21 cellular contexts compared by ENCODE assay signal in genomic region chr5:176175101-176175852, GRCh38.
"Had no signal": no experiment of that assay in that cellular context is flagged by ENCODE, and none has a peak within 500 bp of the region (broad histone marks: within the 10 kb centered on the region; RNA-seq: fewer than 3 reads in every experiment).

No MANE protein-coding gene starts in this region.

- H3K4me3 Mint-ChIP-seq: naive thymus-derived CD8-positive, alpha-beta T cell; neural crest cell; stimulated activated effector memory CD8-positive, alpha-beta T cell treated with anti-CD3 and anti-CD28 coated beads, Interleukin-12 subunit alpha, Interleukin-12 subunit beta, amount 100 ng/mL, for 72 hours had no signal

- ATAC-seq: esophagus mucosa; heart left ventricle; mucosa of descending colon; naive thymus-derived CD8-positive, alpha-beta T cell; right cardiac atrium; stimulated activated effector memory CD8-positive, alpha-beta T cell treated with anti-CD3 and anti-CD28 coated beads, Interleukin-12 subunit alpha, Interleukin-12 subunit beta, amount 100 ng/mL, for 72 hours; stimulated activated naive CD8-positive, alpha-beta T cell treated with anti-CD3 and anti-CD28 coated beads, Interleukin-15, Interleukin-2, amounts not matched to agents 100 U/mL and 50 U/mL, for 24 hours had no signal

- H3K27ac ChIP-seq: heart left ventricle, ovary, suprapubic skin, thyroid gland, upper lobe of left lung, uterus had no signal

- H3K4me1 Mint-ChIP-seq: neural crest cell; stimulated activated effector memory CD8-positive, alpha-beta T cell treated with anti-CD3 and anti-CD28 coated beads, Interleukin-12 subunit alpha, Interleukin-12 subunit beta, amount 100 ng/mL, for 72 hours had no signal

- H3K4me1 ChIP-seq: heart left ventricle, suprapubic skin, upper lobe of left lung, uterus had no signal

- H3K4me2 ChIP-seq: smooth muscle cell had no signal

- H3K4me3 ChIP-seq: heart left ventricle, mucosa of descending colon, ovary, smooth muscle cell, suprapubic skin, thyroid gland, upper lobe of left lung, uterus had no signal

- H3K27me3 ChIP-seq: ovary, thyroid gland, upper lobe of left lung, uterus had no signal

- DNase-seq: cortex of kidney; effector memory CD4-positive, alpha-beta T cell; heart left ventricle; hippocampal formation; kidney glomerular epithelial cell; mammary epithelial cell; mucosa of descending colon; naive thymus-derived CD8-positive, alpha-beta T cell; ovary; right cardiac atrium; stimulated activated CD4-positive, alpha-beta T cell treated with anti-CD3 and anti-CD28 coated beads, Interleukin-4, amount 100 ng/mL, for 1 hour; stimulated activated CD8-positive, alpha-beta memory T cell treated with anti-CD3 and anti-CD28 coated beads, Interleukin-4, amount 100 ng/mL, for 48 hours; stimulated activated naive CD8-positive, alpha-beta T cell treated with anti-CD3 and anti-CD28 coated beads, Interleukin-15, Interleukin-2, amounts not matched to agents 100 U/mL and 50 U/mL, for 24 hours; thyroid gland; uterus had no signal

- H3K27ac Mint-ChIP-seq: stimulated activated effector memory CD8-positive, alpha-beta T cell treated with anti-CD3 and anti-CD28 coated beads, Interleukin-12 subunit alpha, Interleukin-12 subunit beta, amount 100 ng/mL, for 72 hours had no signal

- H3K36me3 ChIP-seq: heart left ventricle, ovary, suprapubic skin, thyroid gland, upper lobe of left lung, uterus had no signal

- H3K9me3 ChIP-seq: mucosa of descending colon, ovary, suprapubic skin, thyroid gland, upper lobe of left lung, uterus had no signal

- H3K36me3 Mint-ChIP-seq: stimulated activated effector memory CD8-positive, alpha-beta T cell treated with anti-CD3 and anti-CD28 coated beads, Interleukin-12 subunit alpha, Interleukin-12 subunit beta, amount 100 ng/mL, for 72 hours had no signal
